ENCODE assay signal across 8 cellular contexts in the genomic region with DNA sequence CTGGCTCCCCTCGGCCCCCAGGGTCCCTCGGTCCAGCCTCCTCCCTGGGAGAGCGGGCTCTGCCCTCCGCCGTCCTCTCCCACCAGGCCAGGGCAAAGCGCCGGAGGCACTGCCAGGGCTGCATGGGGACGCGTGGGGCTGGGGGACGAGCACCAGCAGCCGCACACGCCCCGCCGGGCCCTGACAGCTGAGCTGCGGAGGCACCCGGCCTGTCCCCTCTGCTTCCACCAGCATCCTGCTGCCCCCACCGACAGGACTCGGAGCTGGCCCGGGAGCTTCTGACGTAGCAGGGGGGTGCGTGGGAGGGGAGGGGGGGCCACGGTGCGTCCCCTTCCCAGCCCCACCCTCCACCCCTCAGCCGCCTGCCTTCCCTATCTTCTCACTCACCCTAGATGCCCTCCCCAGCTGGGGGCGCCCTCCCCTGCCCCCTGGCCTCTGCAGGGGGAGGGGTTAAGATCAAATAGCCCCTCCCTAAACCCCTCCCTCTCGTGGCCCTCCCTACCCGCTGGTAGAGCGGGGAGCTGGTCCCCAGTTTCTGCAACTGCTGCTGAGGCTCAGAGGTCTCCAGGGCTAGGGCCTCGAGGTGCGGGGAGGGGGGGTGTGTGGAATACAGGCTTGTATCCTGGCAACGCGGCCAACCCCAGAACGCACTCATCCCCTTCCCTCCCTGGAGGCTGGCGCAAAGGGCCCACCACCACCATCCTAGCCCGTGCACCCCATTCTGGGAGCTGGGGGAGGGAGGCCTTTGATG. TPM values are rescaled to one million over a fixed set of nuclear protein-coding genes. Genes with fewer than 3 reads are reported as not detected.
DNase-seq lines count a peak whose midpoint lies in the region; ATAC-seq and TF ChIP-seq lines count a peak whose summit lies in the region.

No MANE protein-coding gene starts in this region.

- no TSS peak for BruUV-seq in Panc1 (replicated peaks; lab: Mats Ljungman, UMichigan)

- H3K4me1 ChIP-seq in Panc1 (ENCODE audit: control insufficient read depth, insufficient read depth, low read length) (peaks cover 14% of the 10 kb centered on the region), ectodermal cell (ENCODE audit: control insufficient read depth, insufficient read depth, low read length) (peaks cover 72% of the 10 kb centered on the region)

- WGBS in ectodermal cell, 2 experiments = 11 to 13% methylated on average over 34 to 35 of the region's 35 CpGs

- CTCF ChIA-PET in Panc1 (lab: Charles Lee) = no interaction called here

- ATAC-seq in Panc1 = peak; percentile 44
- no peak for ATAC-seq in Right ventricle myocardium superior (ENCODE audit: poor library complexity)
- ATAC-seq in HG03139 (IDR thresholded peaks at IDR 0.05; ENCODE audit: unreplicated experiment) = no peak

- H3K36me3 ChIP-seq in Panc1 (ENCODE audit: control insufficient read depth, insufficient read depth, low read length) = no peaks in the 10 kb centered on the region
- no peaks in the 10 kb centered on the region for H3K36me3 ChIP-seq in ectodermal cell (ENCODE audit: control insufficient read depth, insufficient read depth, low read length)

- no peak overlapping the region for H3K27ac ChIP-seq in Panc1 (ENCODE audit: low read length)
- no peak overlapping the region for H3K27ac ChIP-seq in ectodermal cell (ENCODE audit: insufficient read depth, low read depth, low read length, poor library complexity, severe bottlenecking)

- H3K4me3 ChIP-seq in Panc1 (ENCODE audit: low read depth in 2 of 2, low read length in 2 of 2) = peak overlapping the region; percentile 23 to 49; a peak in 3 of 4 replicates
- H3K4me3 ChIP-seq in ectodermal cell (ENCODE audit: insufficient read depth, low read depth, low read length) = peak overlapping the region; percentile 49

- intact Hi-C loops in Panc1 (cut with micrococcal nuclease; ENCODE audit: unreplicated experiment) (no loop called here), Right ventricle myocardium superior (cut with DNase I) (no loop called here)

- peak; percentile 28 for DNase-seq in DMS79 treated with DMSO at 0.1 percent for 48 hours (lab: John Stamatoyannopoulos, UW)
- DNase-seq in DMS79 (lab: John Stamatoyannopoulos, UW) = no peak
- DNase-seq in Panc1 (ENCODE audit: low read depth, low spot score) = no peak
- peak; percentile 46 for DNase-seq in stimulated activated CD4-positive, alpha-beta T cell treated with anti-CD3 and anti-CD28 coated beads, Interleukin-15, amount 100 ng/mL, for 24 hours
- no peak for DNase-seq in NCI-H2171 (lab: John Stamatoyannopoulos, UW)
- DNase-seq in Right ventricle myocardium superior = no peak

- no peaks in the 10 kb centered on the region for H3K9me3 ChIP-seq in Panc1 (ENCODE audit: control insufficient read depth, insufficient read depth, low read depth, low read length)
- no peaks in the 10 kb centered on the region for H3K9me3 ChIP-seq in ectodermal cell (ENCODE audit: control insufficient read depth, low read length)

- no peaks in the 10 kb centered on the region for H3K27me3 ChIP-seq in Panc1 (ENCODE audit: control insufficient read depth, insufficient read depth, low read length)
- peaks cover 5% of the 10 kb centered on the region for H3K27me3 ChIP-seq in ectodermal cell (ENCODE audit: control insufficient read depth, insufficient read depth, low read length, poor library complexity, severe bottlenecking)

- POLR2A ChIA-PET in Panc1 (lab: Charles Lee) = interaction anchor here (0.6 kb wide), 1 partner anchor 67 kb away, joined by 4 read pairs; no protein-coding TSS in a partner anchor

- TF ChIP-seq CTCF in Panc1 (IDR thresholded peaks at IDR 0.05) = no peak; the same call in 1 of the 2 replicates

- in situ Hi-C loops in Panc1 (cut with HindIII; ENCODE audit: low pct_unique_long_range_greater_than_20kb, low sequenced_read_pairs) = no loop called here

RNA-seq across cellular contexts. Expression of a gene that starts 1.1 kb away (rescaled TPM):
- total RNA-seq in Panc1 (2021; ENCODE audit: unreplicated experiment) (12.8 TPM), Right ventricle myocardium superior (2.3 TPM)
- polyA plus RNA-seq in Panc1 (2012; ENCODE audit: insufficient read length) = 13.0 TPM
- 11.5 TPM for polyA plus RNA-seq in ectodermal cell (2013, experiment 1 of 4)
- polyA plus RNA-seq in ectodermal cell (2013, experiment 2 of 4) = 11.6 TPM
- polyA plus RNA-seq in ectodermal cell (2013, experiment 3 of 4) = 9.0 TPM
- polyA plus RNA-seq in ectodermal cell (2013, experiment 4 of 4) = 10.6 TPM

Comparison
In these comparisons a context has a peak if more than half of its experiments do, and no peak if none do; other contexts are left out.
1. DNase-seq: peak in DMS79 treated with DMSO at 0.1 percent for 48 hours (single experiment) and stimulated activated CD4-positive, alpha-beta T cell treated with anti-CD3 and anti-CD28 coated beads, Interleukin-15, amount 100 ng/mL, for 24 hours (single experiment); none in DMS79 (single experiment), Panc1 (single experiment), NCI-H2171 (single experiment) and Right ventricle myocardium superior (single experiment).